ENCODE assay signal across 8 cellular contexts in genomic region chr20:43514062-43514971, GRCh38. TPM values are rescaled to one million over a fixed set of nuclear protein-coding genes. Genes with fewer than 3 reads are reported as not detected.
DNase-seq lines count a peak whose midpoint lies in the region; ATAC-seq and TF ChIP-seq lines count a peak whose summit lies in the region.

No MANE protein-coding gene starts in this region.

- TF ChIP-seq CTCF in SK-N-SH (IDR thresholded peaks at IDR 0.05) (peak; percentile 39), osteocyte (IDR thresholded peaks at IDR 0.05) (peak; percentile 37), thoracic aorta (IDR thresholded peaks at IDR 0.05) (peak; percentile 18)

- POLR2A ChIA-PET in SK-N-SH (lab: Yijun Ruan, JAX) = interaction anchor here (0.7 to 1.7 kb wide), 5 partner anchors 15 to 76 kb away, joined by 3 to 7 read pairs (median 4); partner anchors contain the start of genes IFT52 and SRSF6

- H3K27me3 ChIP-seq in H7 (ENCODE audit: control insufficient read depth, insufficient read depth, low read length) (no peaks in the 10 kb centered on the region), MG63 (no peaks in the 10 kb centered on the region), SK-N-SH (ENCODE audit: insufficient read depth) (no peaks in the 10 kb centered on the region), thoracic aorta (replicated peaks; ENCODE audit: insufficient read depth) (no peaks in the 10 kb centered on the region)

- peak overlapping the region; percentile 69 to 72 for H3K27ac ChIP-seq in SK-N-SH (ENCODE audit: low read depth in 2 of 2, low read length in 1 of 2)
- H3K27ac ChIP-seq in thoracic aorta = peak overlapping the region; percentile 47 to 64

- peak overlapping the region; percentile 53 for H2AFZ ChIP-seq in SK-N-SH (ENCODE audit: low read depth)

- no peaks in the 10 kb centered on the region for H3K9me3 Mint-ChIP-seq in activated naive CD8-positive, alpha-beta T cell (ENCODE audit: low read depth)
- no peaks in the 10 kb centered on the region for H3K9me3 Mint-ChIP-seq in osteocyte (ENCODE audit: unreplicated experiment)

- peak overlapping the region; percentile 78 for H3K4me2 ChIP-seq in SK-N-SH

- peaks cover 0 to 16% of the 10 kb centered on the region in 2 experiments; a peak in 1 of 4 replicates for H3K4me1 ChIP-seq in SK-N-SH (ENCODE audit: control insufficient read depth in 1 of 2, insufficient read depth in 2 of 2, low read depth in 1 of 2, low read length in 1 of 2)
- no peaks in the 10 kb centered on the region for H3K4me1 ChIP-seq in thoracic aorta (ENCODE audit: control insufficient read depth in 1 of 2, low read depth in 2 of 2)

- H4K20me1 ChIP-seq in SK-N-SH (ENCODE audit: insufficient read depth) = no peaks in the 10 kb centered on the region

- intact Hi-C loops in head of caudate nucleus (cut with DNase I) = loop anchor here (10.0 kb wide), 1 partner anchor 60 kb away; the partner anchor contains the start of gene SRSF6

- H3K27me3 Mint-ChIP-seq in activated naive CD8-positive, alpha-beta T cell = peaks cover 6% of the 10 kb centered on the region
- no peaks in the 10 kb centered on the region for H3K27me3 Mint-ChIP-seq in osteocyte (ENCODE audit: unreplicated experiment)

- H3K79me2 ChIP-seq in SK-N-SH (ENCODE audit: insufficient read depth) = peaks cover 13% of the 10 kb centered on the region

- peak overlapping the region; percentile 67 for H3K9ac ChIP-seq in SK-N-SH

- peak overlapping the region; percentile 85 for H3K27ac Mint-ChIP-seq in activated naive CD8-positive, alpha-beta T cell
- H3K27ac Mint-ChIP-seq in osteocyte (ENCODE audit: unreplicated experiment) = peak overlapping the region; percentile 88

- H3K36me3 ChIP-seq in H7 (replicated peaks; ENCODE audit: control insufficient read depth, insufficient read depth, low read length) = peaks cover 1% of the 10 kb centered on the region
- no peaks in the 10 kb centered on the region for H3K36me3 ChIP-seq in MG63
- H3K36me3 ChIP-seq in SK-N-SH (replicated peaks in 1 of 2; ENCODE audit: control insufficient read depth in 1 of 2, insufficient read depth in 2 of 2, low read length in 1 of 2) = no peaks in the 10 kb centered on the region
- no peaks in the 10 kb centered on the region for H3K36me3 ChIP-seq in thoracic aorta

- peak; percentile 96 for DNase-seq in GDM1 (lab: John Stamatoyannopoulos, UW)
- DNase-seq in H7 = peak; percentile 97
- peak; percentile 92 for DNase-seq in MG63
- peak; percentile 96 for DNase-seq in SK-N-SH
- peak; percentile 89 to 100 (median 97) for DNase-seq in head of caudate nucleus
- peak; percentile 99 for DNase-seq in osteocyte (ENCODE audit: extremely low spot score, unreplicated experiment)
- peak; percentile 95 for DNase-seq in thoracic aorta (ENCODE audit: low spot score)

- peaks cover 17% of the 10 kb centered on the region for H3K4me1 Mint-ChIP-seq in activated naive CD8-positive, alpha-beta T cell (ENCODE audit: low read depth)
- H3K4me1 Mint-ChIP-seq in osteocyte (ENCODE audit: unreplicated experiment) = peaks cover 6% of the 10 kb centered on the region

- CTCF ChIA-PET in SK-N-SH (lab: Yijun Ruan, JAX) = interaction anchor here (0.6 to 1.8 kb wide), 9 partner anchors 22 to 1439 kb away, joined by 3 to 8 read pairs (median 4); no protein-coding TSS in a partner anchor

- 65% methylated on average over 35 of the region's 53 CpGs for WGBS in SK-N-SH (ENCODE audit: low lambda C conversion rate)

- H3K36me3 Mint-ChIP-seq in activated naive CD8-positive, alpha-beta T cell = no peaks in the 10 kb centered on the region
- peaks cover 6% of the 10 kb centered on the region for H3K36me3 Mint-ChIP-seq in osteocyte (ENCODE audit: unreplicated experiment)

- H3K4me3 ChIP-seq in H7 (ENCODE audit: insufficient read depth, low read depth, low read length) (peak overlapping the region; percentile 70), MG63 (peak overlapping the region; percentile 46), SK-N-SH (ENCODE audit: low read depth in 2 of 2, low read length in 1 of 2) (peak overlapping the region; percentile 53 to 66), thoracic aorta (peak overlapping the region; percentile 82)

- no peaks in the 10 kb centered on the region for H3F3A ChIP-seq in SK-N-SH (replicated peaks; ENCODE audit: insufficient read depth)

- no peak for TF ChIP-seq RAD21 in SK-N-SH (IDR thresholded peaks at IDR 0.05; ENCODE audit: low read length)

- H3K9me2 ChIP-seq in SK-N-SH = no peaks in the 10 kb centered on the region

- no peak for TF ChIP-seq EP300 in SK-N-SH (IDR thresholded peaks at IDR 0.05; ENCODE audit: borderline replicate concordance in 1 of 2, low read depth in 1 of 2, low read length in 1 of 2)

- peak; percentile 98 for ATAC-seq in thoracic aorta (ENCODE audit: insufficient number of reproducible peaks, low FRiP score, low read depth)

- no peaks in the 10 kb centered on the region for H3K9me3 ChIP-seq in MG63
- H3K9me3 ChIP-seq in SK-N-SH = no peaks in the 10 kb centered on the region
- H3K9me3 ChIP-seq in thoracic aorta = no peaks in the 10 kb centered on the region

- H3K4me3 Mint-ChIP-seq in activated naive CD8-positive, alpha-beta T cell = peak overlapping the region; percentile 90
- H3K4me3 Mint-ChIP-seq in osteocyte (ENCODE audit: unreplicated experiment) = peak overlapping the region; percentile 90

TF ChIP-seq in SK-N-SH, 30 proteins besides CTCF, POLR2A, EP300 and RAD21 (continues in another document):
- no peak; the same call in 1 of the 2 replicates for TF ChIP-seq GABPA (IDR thresholded peaks at IDR 0.05; ENCODE audit: low read depth)
- TF ChIP-seq CHD2 (IDR thresholded peaks at IDR 0.05; ENCODE audit: low read length, partially characterized antibody) = no peak
- TF ChIP-seq SIN3A (IDR thresholded peaks at IDR 0.05; ENCODE audit: borderline replicate concordance, low read depth, low read length) = no peak
- no peak for TF ChIP-seq RFX5 (IDR thresholded peaks at IDR 0.05; ENCODE audit: low read length)
- no peak for TF ChIP-seq SMC3 (IDR thresholded peaks at IDR 0.05; ENCODE audit: low read depth, low read length)
- no peak for TF ChIP-seq TCF12 (IDR thresholded peaks at IDR 0.05)
- no peak; the same call in 1 of the 2 replicates for TF ChIP-seq MXI1 (IDR thresholded peaks at IDR 0.05; ENCODE audit: low read depth, low read length)
- TF ChIP-seq RCOR1 (IDR thresholded peaks at IDR 0.05; ENCODE audit: low read length) = no peak
- no peak for TF ChIP-seq USF1 (IDR thresholded peaks at IDR 0.05; ENCODE audit: borderline replicate concordance, low read depth)
- no peak for TF ChIP-seq JUND (IDR thresholded peaks at IDR 0.05)
- no peak for TF ChIP-seq EZH2phosphoT487 (IDR thresholded peaks at IDR 0.05; ENCODE audit: borderline replicate concordance, low read depth)
- peak; percentile 45; the same call in 1 of the 2 replicates for TF ChIP-seq YY1 (IDR thresholded peaks at IDR 0.05; ENCODE audit: low read depth)
- no peak for TF ChIP-seq MEF2A (IDR thresholded peaks at IDR 0.05; ENCODE audit: borderline replicate concordance, low read depth)
- TF ChIP-seq TEAD4 (IDR thresholded peaks at IDR 0.05; ENCODE audit: borderline replicate concordance, insufficient read depth) = no peak
- TF ChIP-seq PBX3 (IDR thresholded peaks at IDR 0.05) = no peak

RNA-seq across cellular contexts. Expression of gene L3MBTL1, which starts 6.8 kb away (rescaled TPM):
- 6.3 and 17.7 TPM in 2 replicates for total RNA-seq in H7 (2014; rRNA removed; shearing (Covaris generic))
- total RNA-seq in MG63 (2014; rRNA removed; shearing (Covaris generic); ENCODE audit: low replicate concordance) = 0.53 and 0.81 TPM in 2 replicates
- 8.9 and 14.5 TPM in 2 replicates for polyA plus RNA-seq in SK-N-SH (2012; rRNA removed)
- polyA plus RNA-seq in SK-N-SH (2012; cell fraction: cytosol; rRNA removed) = 1.8 and 2.7 TPM in 2 replicates
- 112 and 128 TPM in 2 replicates for polyA plus RNA-seq in SK-N-SH (2012; cell fraction: nucleus; rRNA removed)
- total RNA-seq in osteocyte (14.1 and 17.5 TPM in 2 replicates), thoracic aorta (10 to 100 TPM; 15.3 to 21.4 TPM)

RNA-seq across cellular contexts. Expression of gene SGK2, which starts 44.5 kb away (rescaled TPM):
- total RNA-seq in H7 (2014; rRNA removed; shearing (Covaris generic)) = 0.07 TPM in 1 of 2 replicates, not detected in the other
- total RNA-seq in MG63 (2014; rRNA removed; shearing (Covaris generic); ENCODE audit: low replicate concordance) = 0.72 TPM in 1 of 2 replicates, not detected in the other
- polyA plus RNA-seq in SK-N-SH (2012; rRNA removed) = 0.21 and 0.57 TPM in 2 replicates
- polyA plus RNA-seq in SK-N-SH (2012; cell fraction: cytosol; rRNA removed) = 0.09 and 0.13 TPM in 2 replicates
- 3.6 and 5.6 TPM in 2 replicates for polyA plus RNA-seq in SK-N-SH (2012; cell fraction: nucleus; rRNA removed)
- 0.52 and 2.5 TPM in 2 replicates for total RNA-seq in osteocyte
- 10 to 100 TPM in 1 of 2 donors, 1 to 10 TPM in 1; 2.4 to 11.6 TPM for total RNA-seq in thoracic aorta

RNA-seq across cellular contexts. Expression of gene SRSF6, which starts 56.6 kb away (rescaled TPM):
- 23.8 and 33.7 TPM in 2 replicates for total RNA-seq in H7 (2014; rRNA removed; shearing (Covaris generic))
- 16.3 and 22.1 TPM in 2 replicates for total RNA-seq in MG63 (2014; rRNA removed; shearing (Covaris generic); ENCODE audit: low replicate concordance)
- polyA plus RNA-seq in SK-N-SH (2012; rRNA removed) = 92.6 and 126 TPM in 2 replicates
- polyA plus RNA-seq in SK-N-SH (2012; cell fraction: cytosol; rRNA removed) = 97.0 and 98.6 TPM in 2 replicates
- polyA plus RNA-seq in SK-N-SH (2012; cell fraction: nucleus; rRNA removed) = 193 and 328 TPM in 2 replicates
- total RNA-seq in osteocyte = 197 and 200 TPM in 2 replicates
- total RNA-seq in thoracic aorta = 10 to 100 TPM; 42.2 to 90.4 TPM

Comparison
In these comparisons a context has a peak if more than half of its experiments do, and no peak if none do; other contexts are left out.
1. Peak in every context shown above with its lines: DNase-seq, ATAC-seq, H3K4me3 ChIP-seq and H3K27ac ChIP-seq.